28 cellular contexts compared by ENCODE assay signal in genomic region chr6:79864421-79864820, GRCh38.
"Had no signal": no experiment of that assay in that cellular context is flagged by ENCODE, and none has a peak within 500 bp of the region (broad histone marks: within the 10 kb centered on the region; RNA-seq: fewer than 3 reads in every experiment).

No MANE protein-coding gene starts in this region.

- ATAC-seq: left lung; mucosa of descending colon; natural killer cell treated with Interleukin-12 subunit alpha and Interleukin-12 subunit beta and Interleukin-15 and Interleukin-18, amount 100 ng/mL, for 72 hours; sciatic nerve; stimulated activated effector memory CD8-positive, alpha-beta T cell treated with anti-CD3 and anti-CD28 coated beads, Interleukin-12 subunit alpha, Interleukin-12 subunit beta, amount 100 ng/mL, for 72 hours had no signal

- H3K27me3 ChIP-seq: breast epithelium, dorsolateral prefrontal cortex, upper lobe of left lung, vagina had no signal

- H3K4me1 ChIP-seq: breast epithelium, prostate gland had no signal

- H3K9me3 ChIP-seq: breast epithelium, left lung, mucosa of descending colon, neutrophil, prostate gland, upper lobe of left lung, vagina had no signal

- H3K36me3 ChIP-seq: breast epithelium, left lung, neutrophil, prostate gland, upper lobe of left lung, vagina had no signal

- DNase-seq: activated CD4-positive, alpha-beta T cell treated with anti-CD3 and anti-CD28 coated beads for 4 hours; activated CD4-positive, alpha-beta T cell treated with anti-CD3 and anti-CD28 coated beads, Interleukin-2, amount 50 U/mL, for 4 hours; activated effector memory CD4-positive, alpha-beta T cell treated with anti-CD3 and anti-CD28 coated beads, Interleukin-2, amount 50 U/mL, for 16 hours; activated naive CD4-positive, alpha-beta T cell treated with anti-CD3 and anti-CD28 coated beads, Interleukin-2, amount 10 ng/mL, durations not matched to agents 7 days and 5 days; activated naive CD8-positive, alpha-beta T cell treated with anti-CD3 and anti-CD28 coated beads, Interleukin-2, amount 10 ng/mL, durations not matched to agents 7 days and 5 days; amniotic stem cell; effector memory CD4-positive, alpha-beta T cell; foreskin fibroblast; kidney glomerular epithelial cell; left lung; mesendoderm; mucosa of descending colon; stimulated activated CD4-positive, alpha-beta T cell treated with anti-CD3 and anti-CD28 coated beads, Interleukin-12 subunit alpha, Interleukin-12 subunit beta, amount 100 ng/mL, for 4 hours; stimulated activated CD4-positive, alpha-beta T cell treated with anti-CD3 and anti-CD28 coated beads, Interleukin-4, amount 100 ng/mL, for 24 hours; T-helper 9 cell; upper lobe of left lung had no signal

- H3K27ac ChIP-seq: breast epithelium, coronary artery, left lung, neutrophil, prostate gland, skin epidermis, upper lobe of left lung, vagina, VCaP had no signal

- H3K4me3 ChIP-seq: breast epithelium, coronary artery, dorsolateral prefrontal cortex, left lung, lung, mucosa of descending colon, prostate gland, skin epidermis, upper lobe of left lung, vagina had no signal
